31 cellular contexts compared by ENCODE assay signal in genomic region chr3:127017781-127018180, GRCh38.
"Had no signal": no experiment of that assay in that cellular context is flagged by ENCODE, and none has a peak within 500 bp of the region (broad histone marks: within the 10 kb centered on the region; RNA-seq: fewer than 3 reads in every experiment).

No MANE protein-coding gene starts in this region.

- H3K9me3 ChIP-seq: ascending aorta had no signal

- H3K27me3 ChIP-seq: ascending aorta, cardiac muscle cell had no signal

- H3K4me3 ChIP-seq: ascending aorta, cardiac muscle cell had no signal

- DNase-seq: activated B cell treated with CpG ODN at 0.5 μM for 24 hours; activated CD4-positive, alpha-beta memory T cell treated with anti-CD3 and anti-CD28 coated beads for 36 hours; activated CD4-positive, alpha-beta T cell treated with anti-CD3 and anti-CD28 coated beads for 4 hours; activated CD4-positive, alpha-beta T cell treated with anti-CD3 and anti-CD28 coated beads, Interleukin-2, amount 10 ng/mL, durations not matched to agents 24 days and 14 days; activated CD4-positive, alpha-beta T cell treated with anti-CD3 and anti-CD28 coated beads, Interleukin-2, amount 50 U/mL, for 1 hour; activated CD4-positive, alpha-beta T cell treated with anti-CD3 and anti-CD28 coated beads, Interleukin-2, amount 50 U/mL, for 4 hours; activated CD4-positive, CD25-positive, alpha-beta regulatory T cell treated with anti-CD3 and anti-CD28 coated beads, Interleukin-2, amount 50 U/mL, for 72 hours; activated CD8-positive, alpha-beta memory T cell treated with anti-CD3 and anti-CD28 coated beads, Interleukin-2, amount 50 U/mL, for 4 hours; activated CD8-positive, alpha-beta T cell treated with anti-CD3 and anti-CD28 coated beads for 36 hours; activated effector memory CD4-positive, alpha-beta T cell treated with anti-CD3 and anti-CD28 coated beads, Interleukin-2, amount 50 U/mL, for 16 hours; activated gamma-delta T cell treated with Interleukin-2 at 50 U/mL for 16 hours; activated naive CD4-positive, alpha-beta T cell; activated naive CD4-positive, alpha-beta T cell treated with anti-CD3 and anti-CD28 coated beads for 36 hours; activated naive CD4-positive, alpha-beta T cell treated with anti-CD3 and anti-CD28 coated beads, Interleukin-2, amount 50 U/mL, for 16 hours; activated naive CD8-positive, alpha-beta T cell treated with anti-CD3 and anti-CD28 coated beads for 36 hours; activated T-cell treated with anti-CD3 and anti-CD28 coated beads for 4 hours; activated T-cell treated with anti-CD3 and anti-CD28 coated beads, Interleukin-2, amount 50 U/mL, for 1 hour; activated T-cell treated with anti-CD3 and anti-CD28 coated beads, Interleukin-2, amount 50 U/mL, for 4 hours; activated T-cell treated with anti-CD3 and anti-CD28 coated beads, Interleukin-2, amount 50 U/mL, for 72 hours; amygdala; anterior cingulate cortex; caudate nucleus; cerebellar nuclear complex; T-helper 1 cell; T-helper 2 cell; T-helper 9 cell had no signal

- ATAC-seq: activated CD8-positive, alpha-beta T cell treated with anti-CD3 and anti-CD28 coated beads for 36 hours; activated naive CD4-positive, alpha-beta T cell treated with anti-CD3 and anti-CD28 coated beads, Interleukin-2, amount 50 U/mL, for 72 hours; activated T-cell treated with anti-CD3 and anti-CD28 coated beads, Interleukin-2, amount 50 U/mL, for 4 hours; activated T-cell treated with anti-CD3 and anti-CD28 coated beads, Interleukin-2, amount 50 U/mL, for 72 hours; activated T-helper 17 cell treated with anti-CD3 and anti-CD28 coated beads, Interleukin-2, amount 50 U/mL, for 72 hours had no signal

- H3K27ac ChIP-seq: cardiac muscle cell, VCaP had no signal
